In the genomic region with DNA sequence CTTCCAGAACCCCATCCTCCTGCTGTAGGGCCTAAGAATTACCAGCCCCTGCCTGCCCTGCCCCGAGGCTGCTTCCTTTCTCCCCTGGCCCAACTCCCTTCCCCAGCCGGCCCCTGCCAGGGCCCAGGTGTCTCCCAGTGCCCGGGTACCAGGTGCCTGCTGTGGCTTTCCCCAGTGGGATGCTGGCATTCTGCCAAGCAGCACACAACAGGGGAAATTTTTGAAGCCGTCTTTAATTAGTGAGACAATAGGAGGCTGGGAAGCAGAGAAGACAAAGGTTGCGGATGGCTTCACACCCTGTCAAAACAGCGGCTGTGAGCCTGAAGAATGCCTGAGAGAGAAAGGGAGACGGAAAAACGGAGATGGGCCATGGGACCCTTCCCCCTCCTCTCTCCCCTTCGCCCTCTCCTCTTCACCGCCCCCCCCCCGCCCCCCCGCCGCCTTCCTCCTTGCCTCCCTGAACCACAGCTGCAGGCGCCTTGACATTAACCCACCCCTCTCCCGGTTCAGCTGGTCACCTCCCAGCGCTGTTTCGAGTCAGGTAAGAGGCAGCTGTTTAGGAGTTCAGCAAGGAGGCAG, we compare ENCODE assay signal across 14 cellular contexts. TPM values are rescaled to one million over a fixed set of nuclear protein-coding genes. Genes with fewer than 3 reads are reported as not detected.
DNase-seq lines count a peak whose midpoint lies in the region; ATAC-seq and TF ChIP-seq lines count a peak whose summit lies in the region.
"Had no signal": no experiment of that assay in that cellular context is flagged by ENCODE, and none has a peak within 500 bp of the region (broad histone marks: within the 10 kb centered on the region; RNA-seq: fewer than 3 reads in every experiment).

No MANE protein-coding gene starts in this region.

- no peak for TF ChIP-seq POLR2A in spleen (IDR thresholded peaks at IDR 0.05)

- DNase-seq in Caki2 (ENCODE audit: low read depth) (peak; percentile 27), NCI-H345 (lab: John Stamatoyannopoulos, UW) (peak; percentile 94), iPS-NIHi7 (ENCODE audit: extremely low spot score) (peak; percentile 67), spleen (no peak), GM19240 (ENCODE audit: insufficient read length, low spot score) (no peak)
- no peak for DNase-seq in activated CD8-positive, alpha-beta T cell treated with anti-CD3 and anti-CD28 coated beads, Interleukin-2, amount 10 ng/mL, durations not matched to agents 7 days and 5 days
- no peak for DNase-seq in activated CD4-positive, alpha-beta T cell treated with anti-CD3 and anti-CD28 coated beads, Interleukin-2, amount 50 U/mL, for 1 hour
- DNase-seq: left cardiac atrium; naive B cell; sigmoid colon; stimulated activated naive CD4-positive, alpha-beta T cell treated with Interleukin-2 at 50 U/mL for 16 hours had no signal

- H3K4me1 ChIP-seq in HUES48 (ENCODE audit: control insufficient read depth, insufficient read depth, low read length) (peaks cover 27% of the 10 kb centered on the region), spleen (no peaks in the 10 kb centered on the region)

- no peak for TF ChIP-seq CTCF in spleen (IDR thresholded peaks at IDR 0.05 in 8 of 11, conservative IDR thresholded peaks at IDR 0.05 in 3 of 11)

- CTCF ChIA-PET in activated CD8-positive, alpha-beta T cell treated with anti-CD3 and anti-CD28 coated beads, Interleukin-2, amount 10 ng/mL, durations not matched to agents 7 days and 5 days (lab: Charles Lee): interaction anchor here (1.0 to 2.4 kb wide), 5 partner anchors 28 to 410 kb away, joined by 3 to 7 read pairs (median 4); no protein-coding TSS in a partner anchor

- peaks cover 27% of the 10 kb centered on the region for H3K27me3 ChIP-seq in HUES48 (ENCODE audit: control insufficient read depth, insufficient read depth, low read length)
- peaks cover 0 to 21% (median 0%) of the 10 kb centered on the region in 7 donors for H3K27me3 ChIP-seq in spleen (replicated peaks in 1 of 7)
- H3K27me3 ChIP-seq: sigmoid colon had no signal

- H3K4me3 ChIP-seq in HUES48 (ENCODE audit: low read depth, low read length) (no peak overlapping the region), spleen (no peak overlapping the region)
- H3K4me3 ChIP-seq: sigmoid colon had no signal

- in situ Hi-C loops in Caki2 (cut with HindIII; ENCODE audit: low pct_unique_long_range_greater_than_20kb, low sequenced_read_pairs): no loop called here

- no peaks in the 10 kb centered on the region for H3K9me3 Mint-ChIP-seq in activated CD8-positive, alpha-beta T cell treated with anti-CD3 and anti-CD28 coated beads, Interleukin-2, amount 10 ng/mL, durations not matched to agents 7 days and 5 days (ENCODE audit: insufficient read depth)
- H3K9me3 Mint-ChIP-seq: activated naive CD4-positive, alpha-beta T cell treated with anti-CD3 and anti-CD28 coated beads, Interleukin-2, amount 50 U/mL, for 24 hours; naive B cell had no signal

- 23 to 37% (median 31%) methylated on average over 13 to 15 of the region's 17 CpGs for WGBS in spleen, 5 donors

- no peak for ATAC-seq in activated CD8-positive, alpha-beta T cell treated with anti-CD3 and anti-CD28 coated beads, Interleukin-2, amount 10 ng/mL, durations not matched to agents 7 days and 5 days
- ATAC-seq: left cardiac atrium had no signal

- H3K9me3 ChIP-seq in HUES48 (ENCODE audit: control insufficient read depth, insufficient read depth, low read length): no peaks in the 10 kb centered on the region
- no peaks in the 10 kb centered on the region for H3K9me3 ChIP-seq in spleen
- H3K9me3 ChIP-seq: sigmoid colon had no signal

- no peaks in the 10 kb centered on the region for H3K36me3 Mint-ChIP-seq in activated CD8-positive, alpha-beta T cell treated with anti-CD3 and anti-CD28 coated beads, Interleukin-2, amount 10 ng/mL, durations not matched to agents 7 days and 5 days (ENCODE audit: low read depth)
- H3K36me3 Mint-ChIP-seq: activated naive CD4-positive, alpha-beta T cell treated with anti-CD3 and anti-CD28 coated beads, Interleukin-2, amount 50 U/mL, for 24 hours; naive B cell had no signal

- POLR2A ChIA-PET in activated CD8-positive, alpha-beta T cell treated with anti-CD3 and anti-CD28 coated beads, Interleukin-2, amount 10 ng/mL, durations not matched to agents 7 days and 5 days (lab: Charles Lee): no interaction called here

- H3K4me3 Mint-ChIP-seq in activated CD8-positive, alpha-beta T cell treated with anti-CD3 and anti-CD28 coated beads, Interleukin-2, amount 10 ng/mL, durations not matched to agents 7 days and 5 days: no peak overlapping the region
- H3K4me3 Mint-ChIP-seq: activated naive CD4-positive, alpha-beta T cell treated with anti-CD3 and anti-CD28 coated beads, Interleukin-2, amount 50 U/mL, for 24 hours; naive B cell had no signal

- peaks cover 13% of the 10 kb centered on the region for H3K27me3 Mint-ChIP-seq in activated CD8-positive, alpha-beta T cell treated with anti-CD3 and anti-CD28 coated beads, Interleukin-2, amount 10 ng/mL, durations not matched to agents 7 days and 5 days (ENCODE audit: low read depth)

- peak overlapping the region; percentile 18 for H3K27ac ChIP-seq in HUES48 (ENCODE audit: low read depth, low read length)
- H3K27ac ChIP-seq in spleen: no peak overlapping the region
- H3K27ac ChIP-seq: HL-60 had no signal

- H3K27ac Mint-ChIP-seq in activated CD8-positive, alpha-beta T cell treated with anti-CD3 and anti-CD28 coated beads, Interleukin-2, amount 10 ng/mL, durations not matched to agents 7 days and 5 days: no peak overlapping the region
- H3K27ac Mint-ChIP-seq: activated naive CD4-positive, alpha-beta T cell treated with anti-CD3 and anti-CD28 coated beads, Interleukin-2, amount 50 U/mL, for 24 hours; naive B cell had no signal

- no peaks in the 10 kb centered on the region for H3K36me3 ChIP-seq in HUES48 (ENCODE audit: control insufficient read depth, insufficient read depth, low read length)
- no peaks in the 10 kb centered on the region for H3K36me3 ChIP-seq in spleen
- H3K36me3 ChIP-seq: sigmoid colon had no signal

- H3K9ac ChIP-seq in HUES48 (ENCODE audit: low read depth, low read length): no peak overlapping the region

- intact Hi-C loops in spleen (cut with DNase I; ENCODE audit: low total_unique reads): no loop called here

- H3K4me1 Mint-ChIP-seq in activated CD8-positive, alpha-beta T cell treated with anti-CD3 and anti-CD28 coated beads, Interleukin-2, amount 10 ng/mL, durations not matched to agents 7 days and 5 days (ENCODE audit: low read depth): peaks cover 4% of the 10 kb centered on the region
- H3K4me1 Mint-ChIP-seq: activated naive CD4-positive, alpha-beta T cell treated with anti-CD3 and anti-CD28 coated beads, Interleukin-2, amount 50 U/mL, for 24 hours had no signal

RNA-seq across cellular contexts. Expression of a gene that starts 33.6 kb away (rescaled TPM):
- 0.64 TPM in 1 of 2 replicates, not detected in the other for total RNA-seq in Caki2 (2014; rRNA removed; shearing (Covaris generic); ENCODE audit: low replicate concordance)
- total RNA-seq in spleen: 10 to 100 TPM in 2 of 7 donors, 1 to 10 TPM in 5; 2.6 to 11.9 (median 8.5) TPM
- 1 to 10 TPM; 1.6 to 3.5 (median 3.0) TPM for polyA plus RNA-seq in spleen
- total RNA-seq in activated CD8-positive, alpha-beta T cell treated with anti-CD3 and anti-CD28 coated beads, Interleukin-2, amount 10 ng/mL, durations not matched to agents 7 days and 5 days: not detected

Comparison
In these comparisons a context has a peak if more than half of its experiments do, and no peak if none do; other contexts are left out.
1. DNase-seq: peak in Caki2 (single experiment), NCI-H345 (single experiment) and iPS-NIHi7 (single experiment); none in spleen (single experiment), GM19240 (single experiment), activated CD8-positive, alpha-beta T cell treated with anti-CD3 and anti-CD28 coated beads, Interleukin-2, amount 10 ng/mL, durations not matched to agents 7 days and 5 days (single experiment) and activated CD4-positive, alpha-beta T cell treated with anti-CD3 and anti-CD28 coated beads, Interleukin-2, amount 50 U/mL, for 1 hour (single experiment).